In genomic region chr5:73625314-73625904, GRCh38 we compare ENCODE assay signal across 8 cellular contexts. TPM values are rescaled to one million over a fixed set of nuclear protein-coding genes. Genes with fewer than 3 reads are reported as not detected.
A peak's percentile ranks its signal among the peaks of the same experiment; 100 is the strongest.
DNase-seq lines count a peak whose midpoint lies in the region; ATAC-seq, FAIRE-seq and TF ChIP-seq lines count a peak whose summit lies in the region.

No MANE protein-coding gene starts in this region.

- H3K36me3 ChIP-seq in BLaER1, result no peaks in the 10 kb centered on the region
- H3K36me3 ChIP-seq in GM12878 (ENCODE audit: control insufficient read depth in 2 of 2, insufficient read depth in 2 of 2, low read length in 1 of 2), result no peaks in the 10 kb centered on the region
- no peaks in the 10 kb centered on the region for H3K36me3 ChIP-seq in stomach smooth muscle (ENCODE audit: control insufficient read depth in 2 of 2, insufficient read depth in 2 of 2, low read length in 2 of 2)

- TF ChIP-seq POLR2A in GM12878 (IDR thresholded peaks at IDR 0.05; ENCODE audit: low read depth, low read length), result no peak

- H3K9ac ChIP-seq in BLaER1 (peak overlapping the region; percentile 68; the same call in 1 of the 2 replicates), GM12878 (ENCODE audit: control insufficient read depth, insufficient read depth, low read length) (no peak overlapping the region; the same call in 1 of the 2 replicates), stomach smooth muscle (ENCODE audit: low read length in 2 of 2) (peak overlapping the region; percentile 1 to 51)

- H3K4me2 ChIP-seq in BLaER1 (peak overlapping the region; percentile 99), GM12878 (ENCODE audit: control insufficient read depth, insufficient read depth) (peak overlapping the region; percentile 80)

- POLR2A ChIA-PET in GM12878 (lab: Charles Lee), result interaction anchor here (1.3 kb wide), 2 partner anchors 37 to 66 kb away, joined by 3 to 4 read pairs; no protein-coding TSS in a partner anchor

- in situ Hi-C loops in GM12878 (cut with MboI), result no loop called here

- CTCF ChIA-PET in GM12878 (lab: Yijun Ruan, JAX), result interaction anchor here (0.6 to 3.9 kb wide), 6 partner anchors 11 to 91 kb away, joined by 3 to 11 read pairs (median 4); no protein-coding TSS in a partner anchor

- H3K4me3 ChIP-seq in BLaER1 (peak overlapping the region; percentile 78), GM12878 (peak overlapping the region; percentile 67), stomach smooth muscle (ENCODE audit: low read length in 2 of 2) (peak overlapping the region; percentile 44 to 85)

- H3K79me2 ChIP-seq in GM12878 (ENCODE audit: control insufficient read depth, insufficient read depth, low read length), result no peaks in the 10 kb centered on the region

- 21% methylated on average over 15 of the region's 28 CpGs for WGBS in GM12878 (ENCODE audit: insufficient coverage, insufficient replicate concordance, low lambda C conversion rate, missing lambda C conversion rate)

- no TSS peak for BruUV-seq in GM12878 (replicated peaks; lab: Mats Ljungman, UMichigan)

- H3K27me3 ChIP-seq in BLaER1 (peaks cover 12% of the 10 kb centered on the region; the same call in 1 of the 2 replicates), GM12878 (replicated peaks in 1 of 2; ENCODE audit: control insufficient read depth in 2 of 2, insufficient read depth in 2 of 2, low read length in 1 of 2) (peaks cover 0 to 5% of the 10 kb centered on the region in 2 experiments; a peak in 2 of 4 replicates), stomach smooth muscle (ENCODE audit: control insufficient read depth in 1 of 2, insufficient read depth in 2 of 2, low read length in 2 of 2) (no peaks in the 10 kb centered on the region)

- H3K27ac ChIP-seq in BLaER1 (no peak overlapping the region), GM12878 (ENCODE audit: control insufficient read depth, insufficient read depth) (no peak overlapping the region), stomach smooth muscle (ENCODE audit: low read length) (peak overlapping the region; percentile 55)

- RAD21 ChIA-PET in GM12878 (lab: Charles Lee; ENCODE audit: unreplicated experiment), result interaction anchor here (1.0 to 4.4 kb wide), 6 partner anchors 27 to 159 kb away, joined by 3 to 32 read pairs (median 5); no protein-coding TSS in a partner anchor

- H4K20me1 ChIP-seq in BLaER1 (no peaks in the 10 kb centered on the region), GM12878 (ENCODE audit: control insufficient read depth, insufficient read depth) (no peaks in the 10 kb centered on the region)

- SMC1A ChIA-PET in GM12878 (lab: Charles Lee; ENCODE audit: uncharacterized antibody, unreplicated experiment), result interaction anchor here (1.0 to 2.9 kb wide), 14 partner anchors 8 to 168 kb away, joined by 3 to 11 read pairs (median 4); no protein-coding TSS in a partner anchor

- FAIRE-seq in GM12878 (lab: Jason Lieb, UNC) (no peak), islet of Langerhans (lab: Jason Lieb, UNC) (peak; percentile 9)

- intact Hi-C loops in GM12878 (cut with micrococcal nuclease; ENCODE audit: unreplicated experiment), result no loop called here

- ATAC-seq in HG02798 (IDR thresholded peaks at IDR 0.05; ENCODE audit: poor library complexity, unreplicated experiment), result peak; percentile 35
- ATAC-seq in GM12878, result no peak
- no peak for ATAC-seq in HG02938 (IDR thresholded peaks at IDR 0.05; ENCODE audit: unreplicated experiment)

- TF ChIP-seq CTCF in GM12878 (IDR thresholded peaks at IDR 0.05 in 2 of 3, conservative IDR thresholded peaks at IDR 0.05 in 1 of 3; ENCODE audit: control insufficient read depth in 2 of 3, extremely low read depth in 1 of 3, insufficient read depth in 1 of 3, low read depth in 3 of 3, low read length in 3 of 3), result no peak

- H3K9me3 ChIP-seq in BLaER1 (no peaks in the 10 kb centered on the region), GM12878 (replicated peaks; ENCODE audit: control insufficient read depth, insufficient read depth, low read length) (no peaks in the 10 kb centered on the region), stomach smooth muscle (ENCODE audit: control insufficient read depth in 2 of 2, low read length in 2 of 2) (no peaks in the 10 kb centered on the region)

- peak overlapping the region; percentile 40 for H2AFZ ChIP-seq in GM12878 (ENCODE audit: control insufficient read depth, low read depth, low read length)

- TF ChIP-seq RAD21 in GM12878 (IDR thresholded peaks at IDR 0.05; ENCODE audit: insufficient read depth, low read depth, low read length), result no peak

- TF ChIP-seq EP300 in GM12878 (IDR thresholded peaks at IDR 0.05; ENCODE audit: borderline replicate concordance in 1 of 2, control insufficient read depth in 1 of 2, low read depth in 2 of 2, low read length in 2 of 2), result no peak

- peaks cover 5% of the 10 kb centered on the region for H3K4me1 ChIP-seq in BLaER1
- H3K4me1 ChIP-seq in GM12878 (ENCODE audit: control insufficient read depth, insufficient read depth, low read length), result no peaks in the 10 kb centered on the region
- peaks cover 9% of the 10 kb centered on the region for H3K4me1 ChIP-seq in stomach smooth muscle (ENCODE audit: control insufficient read depth, insufficient read depth, low read length)

- DNase-seq in GM12878 (ENCODE audit: low read depth, low spot score) (no peak), DMS79 (lab: John Stamatoyannopoulos, UW) (no peak)
- no peak for DNase-seq in stimulated activated CD4-positive, alpha-beta T cell treated with anti-CD3 and anti-CD28 coated beads, Interleukin-2, amount 100 ng/mL, for 48 hours

RNA-seq across cellular contexts. Expression of gene ARHGEF28, which starts 0.6 kb away (rescaled TPM):
- total RNA-seq in GM12878 (2013; cell fraction: nucleolus; rRNA removed), result 26.1 TPM in 2 replicates
- total RNA-seq in GM12878 (2014; rRNA removed), result 0.23 and 0.38 TPM in 2 replicates
- 0.18 and 0.22 TPM in 2 replicates for total RNA-seq in GM12878 (2014; rRNA removed; fragmentation: Illumina TruSeq; extraction: Trizol)
- 0.15 and 0.19 TPM in 2 replicates for total RNA-seq in GM12878 (2021)
- polyA plus RNA-seq in GM12878 (2011; ENCODE audit: low read depth), result 0.34 TPM
- polyA plus RNA-seq in GM12878 (2011; rRNA removed), result 0.72 TPM in 2 replicates
- polyA plus RNA-seq in GM12878 (2011; cell fraction: cytosol; rRNA removed), result 0.48 and 0.50 TPM in 2 replicates
- polyA plus RNA-seq in GM12878 (2011; cell fraction: nucleus; rRNA removed), result 1.4 and 1.6 TPM in 2 replicates
- polyA plus RNA-seq in GM12878 (2012), result 0.31 and 0.81 TPM in 2 replicates
- 0.10 and 0.54 TPM in 2 replicates for polyA plus RNA-seq in GM12878 (2014; fragmentation: Illumina TruSeq; extraction: Trizol)
- polyA plus RNA-seq in GM12878 (2014; fragmentation: Nextera tagmentation; extraction: Ambion mirVana), result not detected
- polyA plus RNA-seq in GM12878 (2014; rRNA removed), result 0.10 and 0.16 TPM in 2 replicates
- polyA plus RNA-seq in GM12878 (2016; fragmentation: Nextera tagmentation; extraction: Ambion mirVana), result under 1 TPM; 0.43 to 0.60 TPM
- polyA minus RNA-seq in GM12878 (2011; rRNA and poly(A)+ RNA removed), result 3.4 and 3.7 TPM in 2 replicates
- 0.83 and 2.7 TPM in 2 replicates for polyA minus RNA-seq in GM12878 (2011; cell fraction: cytosol; rRNA and poly(A)+ RNA removed)
- polyA minus RNA-seq in GM12878 (2011; cell fraction: nucleus; rRNA and poly(A)+ RNA removed), result 5.8 and 7.5 TPM in 2 replicates

RNA-seq across cellular contexts. Expression of gene UTP15, which starts 59.9 kb away (rescaled TPM):
- 128 and 152 TPM in 2 replicates for total RNA-seq in GM12878 (2013; cell fraction: nucleolus; rRNA removed)
- total RNA-seq in GM12878 (2014; rRNA removed) (27.7 and 35.5 TPM in 2 replicates), GM12878 (2014; rRNA removed; fragmentation: Illumina TruSeq; extraction: Trizol) (33.6 and 39.4 TPM in 2 replicates), GM12878 (2021) (32.2 and 36.7 TPM in 2 replicates)
- 6.1 TPM for polyA plus RNA-seq in GM12878 (2011; ENCODE audit: low read depth)
- polyA plus RNA-seq in GM12878 (2011; rRNA removed) (29.7 and 41.4 TPM in 2 replicates), GM12878 (2014; fragmentation: Illumina TruSeq; extraction: Trizol) (30.7 and 37.6 TPM in 2 replicates), GM12878 (2014; fragmentation: Nextera tagmentation; extraction: Ambion mirVana) (10 to 100 TPM; 22.5 to 24.9 TPM), GM12878 (2014; rRNA removed) (21.3 and 29.5 TPM in 2 replicates), GM12878 (2016; fragmentation: Nextera tagmentation; extraction: Ambion mirVana) (10 to 100 TPM; 28.9 to 33.8 TPM)
- 16.4 and 17.3 TPM in 2 replicates for polyA plus RNA-seq in GM12878 (2011; cell fraction: cytosol; rRNA removed)
- 49.5 and 59.6 TPM in 2 replicates for polyA plus RNA-seq in GM12878 (2011; cell fraction: nucleus; rRNA removed)
- polyA plus RNA-seq in GM12878 (2012), result 11.6 and 15.5 TPM in 2 replicates
- 39.0 and 45.1 TPM in 2 replicates for polyA minus RNA-seq in GM12878 (2011; rRNA and poly(A)+ RNA removed)
- 9.9 and 11.7 TPM in 2 replicates for polyA minus RNA-seq in GM12878 (2011; cell fraction: cytosol; rRNA and poly(A)+ RNA removed)
- 64.8 and 81.9 TPM in 2 replicates for polyA minus RNA-seq in GM12878 (2011; cell fraction: nucleus; rRNA and poly(A)+ RNA removed)

RNA-seq across cellular contexts. Expression of gene ANKRA2, which starts 60.0 kb away (rescaled TPM):
- total RNA-seq in GM12878 (2013; cell fraction: nucleolus; rRNA removed), result 89.7 and 110 TPM in 2 replicates
- total RNA-seq in GM12878 (2014; rRNA removed), result 23.7 and 28.4 TPM in 2 replicates
- 17.3 and 18.2 TPM in 2 replicates for total RNA-seq in GM12878 (2014; rRNA removed; fragmentation: Illumina TruSeq; extraction: Trizol)
- 12.8 and 13.3 TPM in 2 replicates for total RNA-seq in GM12878 (2021)
- polyA plus RNA-seq in GM12878 (2011; ENCODE audit: low read depth), result 8.2 TPM
- 47.1 and 77.2 TPM in 2 replicates for polyA plus RNA-seq in GM12878 (2011; rRNA removed)
- 11.7 and 11.8 TPM in 2 replicates for polyA plus RNA-seq in GM12878 (2011; cell fraction: cytosol; rRNA removed)
- polyA plus RNA-seq in GM12878 (2011; cell fraction: nucleus; rRNA removed), result 57.5 and 76.8 TPM in 2 replicates
- 15.3 and 24.4 TPM in 2 replicates for polyA plus RNA-seq in GM12878 (2012)
- 12.3 and 15.1 TPM in 2 replicates for polyA plus RNA-seq in GM12878 (2014; fragmentation: Illumina TruSeq; extraction: Trizol)
- 10 to 100 TPM; 19.4 to 31.3 TPM for polyA plus RNA-seq in GM12878 (2014; fragmentation: Nextera tagmentation; extraction: Ambion mirVana)
- 15.1 and 20.2 TPM in 2 replicates for polyA plus RNA-seq in GM12878 (2014; rRNA removed)
- 10 to 100 TPM; 30.2 to 32.6 TPM for polyA plus RNA-seq in GM12878 (2016; fragmentation: Nextera tagmentation; extraction: Ambion mirVana)
- 9.8 and 15.6 TPM in 2 replicates for polyA minus RNA-seq in GM12878 (2011; rRNA and poly(A)+ RNA removed)
- 3.5 and 11.3 TPM in 2 replicates for polyA minus RNA-seq in GM12878 (2011; cell fraction: cytosol; rRNA and poly(A)+ RNA removed)
- 27.6 and 31.1 TPM in 2 replicates for polyA minus RNA-seq in GM12878 (2011; cell fraction: nucleus; rRNA and poly(A)+ RNA removed)
